1 cellular context compared by ENCODE assay signal in the genomic region with DNA sequence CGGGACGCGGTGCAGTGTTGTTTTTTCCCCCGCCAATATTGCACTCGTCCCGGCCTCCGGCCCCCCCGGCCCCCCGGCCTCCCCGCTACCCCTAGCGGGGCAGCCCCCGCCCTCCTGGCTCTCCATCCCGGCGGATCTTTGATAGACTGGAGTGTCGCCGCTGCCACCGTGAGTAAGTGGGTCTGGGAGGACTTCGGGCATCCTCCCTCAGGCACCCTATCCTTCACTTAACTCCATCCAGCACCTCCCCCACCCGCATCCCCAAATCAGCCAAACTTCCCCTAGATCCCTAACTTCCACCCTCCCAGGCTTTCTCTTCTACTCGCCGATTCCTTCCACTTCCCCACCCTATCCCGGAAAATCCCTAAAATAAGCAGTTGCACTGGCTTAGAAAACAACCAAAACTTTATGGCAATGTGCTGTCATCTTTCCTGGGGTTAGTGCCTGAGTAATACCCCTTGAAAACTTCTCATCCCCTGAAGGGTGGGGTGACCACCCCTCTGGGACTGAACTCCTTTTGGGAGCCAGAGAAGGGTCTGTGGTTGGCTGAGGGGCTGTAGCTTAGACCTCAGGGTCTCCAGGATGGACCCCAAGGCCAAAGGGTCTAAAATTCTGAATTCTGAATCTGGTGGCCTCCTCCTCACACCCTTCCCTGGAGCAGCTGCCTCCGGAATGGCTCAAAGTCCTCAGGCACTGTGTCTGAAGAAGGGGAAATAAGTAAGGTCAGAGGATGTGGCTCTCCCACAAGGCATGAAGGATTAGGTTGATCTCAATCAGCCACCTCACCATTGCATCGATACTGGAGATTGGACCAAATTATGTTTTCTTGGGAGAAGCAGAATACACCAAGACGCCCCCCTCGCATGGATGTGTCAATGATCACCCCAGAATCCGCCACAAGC.
TF ChIP-seq lines count a peak whose summit lies in the region.

No MANE protein-coding gene starts in this region.

TF ChIP-seq in GM23338, 12 proteins besides CTCF, POLR2A, EP300 and RAD21 (continued from another document):
- TF ChIP-seq, protein P1, sequence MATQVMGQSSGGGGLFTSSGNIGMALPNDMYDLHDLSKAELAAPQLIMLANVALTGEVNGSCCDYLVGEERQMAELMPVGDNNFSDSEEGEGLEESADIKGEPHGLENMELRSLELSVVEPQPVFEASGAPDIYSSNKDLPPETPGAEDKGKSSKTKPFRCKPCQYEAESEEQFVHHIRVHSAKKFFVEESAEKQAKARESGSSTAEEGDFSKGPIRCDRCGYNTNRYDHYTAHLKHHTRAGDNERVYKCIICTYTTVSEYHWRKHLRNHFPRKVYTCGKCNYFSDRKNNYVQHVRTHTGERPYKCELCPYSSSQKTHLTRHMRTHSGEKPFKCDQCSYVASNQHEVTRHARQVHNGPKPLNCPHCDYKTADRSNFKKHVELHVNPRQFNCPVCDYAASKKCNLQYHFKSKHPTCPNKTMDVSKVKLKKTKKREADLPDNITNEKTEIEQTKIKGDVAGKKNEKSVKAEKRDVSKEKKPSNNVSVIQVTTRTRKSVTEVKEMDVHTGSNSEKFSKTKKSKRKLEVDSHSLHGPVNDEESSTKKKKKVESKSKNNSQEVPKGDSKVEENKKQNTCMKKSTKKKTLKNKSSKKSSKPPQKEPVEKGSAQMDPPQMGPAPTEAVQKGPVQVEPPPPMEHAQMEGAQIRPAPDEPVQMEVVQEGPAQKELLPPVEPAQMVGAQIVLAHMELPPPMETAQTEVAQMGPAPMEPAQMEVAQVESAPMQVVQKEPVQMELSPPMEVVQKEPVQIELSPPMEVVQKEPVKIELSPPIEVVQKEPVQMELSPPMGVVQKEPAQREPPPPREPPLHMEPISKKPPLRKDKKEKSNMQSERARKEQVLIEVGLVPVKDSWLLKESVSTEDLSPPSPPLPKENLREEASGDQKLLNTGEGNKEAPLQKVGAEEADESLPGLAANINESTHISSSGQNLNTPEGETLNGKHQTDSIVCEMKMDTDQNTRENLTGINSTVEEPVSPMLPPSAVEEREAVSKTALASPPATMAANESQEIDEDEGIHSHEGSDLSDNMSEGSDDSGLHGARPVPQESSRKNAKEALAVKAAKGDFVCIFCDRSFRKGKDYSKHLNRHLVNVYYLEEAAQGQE (IDR thresholded peaks at IDR 0.05; ENCODE audit: unreplicated experiment), result no peak
- TF ChIP-seq, protein P2, sequence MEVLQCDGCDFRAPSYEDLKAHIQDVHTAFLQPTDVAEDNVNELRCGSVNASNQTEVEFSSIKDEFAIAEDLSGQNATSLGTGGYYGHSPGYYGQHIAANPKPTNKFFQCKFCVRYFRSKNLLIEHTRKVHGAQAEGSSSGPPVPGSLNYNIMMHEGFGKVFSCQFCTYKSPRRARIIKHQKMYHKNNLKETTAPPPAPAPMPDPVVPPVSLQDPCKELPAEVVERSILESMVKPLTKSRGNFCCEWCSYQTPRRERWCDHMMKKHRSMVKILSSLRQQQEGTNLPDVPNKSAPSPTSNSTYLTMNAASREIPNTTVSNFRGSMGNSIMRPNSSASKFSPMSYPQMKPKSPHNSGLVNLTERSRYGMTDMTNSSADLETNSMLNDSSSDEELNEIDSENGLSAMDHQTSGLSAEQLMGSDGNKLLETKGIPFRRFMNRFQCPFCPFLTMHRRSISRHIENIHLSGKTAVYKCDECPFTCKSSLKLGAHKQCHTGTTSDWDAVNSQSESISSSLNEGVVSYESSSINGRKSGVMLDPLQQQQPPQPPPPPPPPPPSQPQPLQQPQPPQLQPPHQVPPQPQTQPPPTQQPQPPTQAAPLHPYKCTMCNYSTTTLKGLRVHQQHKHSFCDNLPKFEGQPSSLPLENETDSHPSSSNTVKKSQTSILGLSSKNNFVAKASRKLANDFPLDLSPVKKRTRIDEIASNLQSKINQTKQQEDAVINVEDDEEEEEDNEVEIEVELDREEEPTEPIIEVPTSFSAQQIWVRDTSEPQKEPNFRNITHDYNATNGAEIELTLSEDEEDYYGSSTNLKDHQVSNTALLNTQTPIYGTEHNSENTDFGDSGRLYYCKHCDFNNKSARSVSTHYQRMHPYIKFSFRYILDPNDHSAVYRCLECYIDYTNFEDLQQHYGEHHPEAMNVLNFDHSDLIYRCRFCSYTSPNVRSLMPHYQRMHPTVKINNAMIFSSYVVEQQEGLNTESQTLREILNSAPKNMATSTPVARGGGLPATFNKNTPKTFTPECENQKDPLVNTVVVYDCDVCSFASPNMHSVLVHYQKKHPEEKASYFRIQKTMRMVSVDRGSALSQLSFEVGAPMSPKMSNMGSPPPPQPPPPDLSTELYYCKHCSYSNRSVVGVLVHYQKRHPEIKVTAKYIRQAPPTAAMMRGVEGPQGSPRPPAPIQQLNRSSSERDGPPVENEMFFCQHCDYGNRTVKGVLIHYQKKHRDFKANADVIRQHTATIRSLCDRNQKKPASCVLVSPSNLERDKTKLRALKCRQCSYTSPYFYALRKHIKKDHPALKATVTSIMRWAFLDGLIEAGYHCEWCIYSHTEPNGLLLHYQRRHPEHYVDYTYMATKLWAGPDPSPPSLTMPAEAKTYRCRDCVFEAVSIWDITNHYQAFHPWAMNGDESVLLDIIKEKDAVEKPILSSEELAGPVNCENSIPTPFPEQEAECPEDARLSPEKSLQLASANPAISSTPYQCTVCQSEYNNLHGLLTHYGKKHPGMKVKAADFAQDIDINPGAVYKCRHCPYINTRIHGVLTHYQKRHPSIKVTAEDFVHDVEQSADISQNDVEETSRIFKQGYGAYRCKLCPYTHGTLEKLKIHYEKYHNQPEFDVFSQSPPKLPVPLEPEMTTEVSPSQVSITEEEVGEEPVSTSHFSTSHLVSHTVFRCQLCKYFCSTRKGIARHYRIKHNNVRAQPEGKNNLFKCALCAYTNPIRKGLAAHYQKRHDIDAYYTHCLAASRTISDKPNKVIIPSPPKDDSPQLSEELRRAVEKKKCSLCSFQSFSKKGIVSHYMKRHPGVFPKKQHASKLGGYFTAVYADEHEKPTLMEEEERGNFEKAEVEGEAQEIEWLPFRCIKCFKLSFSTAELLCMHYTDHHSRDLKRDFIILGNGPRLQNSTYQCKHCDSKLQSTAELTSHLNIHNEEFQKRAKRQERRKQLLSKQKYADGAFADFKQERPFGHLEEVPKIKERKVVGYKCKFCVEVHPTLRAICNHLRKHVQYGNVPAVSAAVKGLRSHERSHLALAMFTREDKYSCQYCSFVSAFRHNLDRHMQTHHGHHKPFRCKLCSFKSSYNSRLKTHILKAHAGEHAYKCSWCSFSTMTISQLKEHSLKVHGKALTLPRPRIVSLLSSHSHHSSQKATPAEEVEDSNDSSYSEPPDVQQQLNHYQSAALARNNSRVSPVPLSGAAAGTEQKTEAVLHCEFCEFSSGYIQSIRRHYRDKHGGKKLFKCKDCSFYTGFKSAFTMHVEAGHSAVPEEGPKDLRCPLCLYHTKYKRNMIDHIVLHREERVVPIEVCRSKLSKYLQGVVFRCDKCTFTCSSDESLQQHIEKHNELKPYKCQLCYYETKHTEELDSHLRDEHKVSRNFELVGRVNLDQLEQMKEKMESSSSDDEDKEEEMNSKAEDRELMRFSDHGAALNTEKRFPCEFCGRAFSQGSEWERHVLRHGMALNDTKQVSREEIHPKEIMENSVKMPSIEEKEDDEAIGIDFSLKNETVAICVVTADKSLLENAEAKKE (CRISPR knock-in tag; IDR thresholded peaks at IDR 0.05), result no peak
- TF ChIP-seq JUNB (IDR thresholded peaks at IDR 0.05; ENCODE audit: unreplicated experiment) (no peak), CREB1 (CRISPR knock-in tag; IDR thresholded peaks at IDR 0.05; ENCODE audit: low read depth) (no peak)
